1 cellular context compared by ENCODE assay signal in the genomic region with DNA sequence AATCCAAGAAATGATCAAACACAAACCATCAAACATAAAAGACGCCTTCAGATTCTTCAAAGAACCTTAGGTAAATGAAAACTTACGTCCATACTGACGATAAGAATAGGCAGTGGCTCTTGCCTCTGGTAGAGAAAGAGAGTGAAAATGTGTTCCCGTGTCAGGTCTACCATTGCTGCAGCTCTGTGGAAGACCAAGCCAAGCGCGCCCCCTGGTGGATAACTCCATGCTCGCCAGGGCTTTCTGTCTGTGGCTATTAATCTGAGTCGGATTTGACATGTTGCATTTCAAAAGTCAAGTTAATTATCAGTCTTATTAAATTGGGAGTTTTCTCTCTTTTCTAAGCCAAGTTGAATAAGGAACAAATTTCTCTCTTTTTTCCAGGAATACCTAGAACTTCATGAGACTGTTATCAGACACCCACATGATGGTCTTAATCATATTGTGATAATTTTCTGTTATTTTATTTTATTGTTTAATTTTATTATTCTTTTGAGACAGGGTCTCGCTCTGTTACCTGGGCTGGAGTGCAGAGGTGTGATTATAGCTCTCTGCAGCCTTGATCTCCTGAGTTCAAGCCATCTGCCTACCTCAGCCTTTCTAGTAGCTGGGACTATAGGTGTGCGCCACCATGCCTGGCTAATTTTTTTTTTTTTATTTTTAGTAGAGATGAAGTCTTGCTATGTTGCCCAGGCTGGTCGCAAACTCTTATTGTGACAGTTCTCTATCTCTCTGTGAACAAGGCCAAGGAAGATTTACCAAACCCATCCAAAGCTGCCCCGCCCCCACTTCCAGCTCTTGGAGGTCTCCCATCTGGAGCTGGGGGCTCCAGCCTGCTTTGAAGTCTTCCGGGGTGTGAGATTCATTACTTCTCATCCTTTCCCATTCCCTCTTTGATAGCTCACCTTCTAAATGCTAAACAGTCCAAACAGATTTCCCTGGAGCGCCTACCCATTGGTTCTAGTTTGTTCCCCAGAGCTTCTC.
TF ChIP-seq lines count a peak whose summit lies in the region.

No MANE protein-coding gene starts in this region.

TF ChIP-seq in K562, 482 proteins besides CTCF, POLR2A, EP300 and RAD21 (continued from another document and continues in another):
- TF ChIP-seq, protein P1, sequence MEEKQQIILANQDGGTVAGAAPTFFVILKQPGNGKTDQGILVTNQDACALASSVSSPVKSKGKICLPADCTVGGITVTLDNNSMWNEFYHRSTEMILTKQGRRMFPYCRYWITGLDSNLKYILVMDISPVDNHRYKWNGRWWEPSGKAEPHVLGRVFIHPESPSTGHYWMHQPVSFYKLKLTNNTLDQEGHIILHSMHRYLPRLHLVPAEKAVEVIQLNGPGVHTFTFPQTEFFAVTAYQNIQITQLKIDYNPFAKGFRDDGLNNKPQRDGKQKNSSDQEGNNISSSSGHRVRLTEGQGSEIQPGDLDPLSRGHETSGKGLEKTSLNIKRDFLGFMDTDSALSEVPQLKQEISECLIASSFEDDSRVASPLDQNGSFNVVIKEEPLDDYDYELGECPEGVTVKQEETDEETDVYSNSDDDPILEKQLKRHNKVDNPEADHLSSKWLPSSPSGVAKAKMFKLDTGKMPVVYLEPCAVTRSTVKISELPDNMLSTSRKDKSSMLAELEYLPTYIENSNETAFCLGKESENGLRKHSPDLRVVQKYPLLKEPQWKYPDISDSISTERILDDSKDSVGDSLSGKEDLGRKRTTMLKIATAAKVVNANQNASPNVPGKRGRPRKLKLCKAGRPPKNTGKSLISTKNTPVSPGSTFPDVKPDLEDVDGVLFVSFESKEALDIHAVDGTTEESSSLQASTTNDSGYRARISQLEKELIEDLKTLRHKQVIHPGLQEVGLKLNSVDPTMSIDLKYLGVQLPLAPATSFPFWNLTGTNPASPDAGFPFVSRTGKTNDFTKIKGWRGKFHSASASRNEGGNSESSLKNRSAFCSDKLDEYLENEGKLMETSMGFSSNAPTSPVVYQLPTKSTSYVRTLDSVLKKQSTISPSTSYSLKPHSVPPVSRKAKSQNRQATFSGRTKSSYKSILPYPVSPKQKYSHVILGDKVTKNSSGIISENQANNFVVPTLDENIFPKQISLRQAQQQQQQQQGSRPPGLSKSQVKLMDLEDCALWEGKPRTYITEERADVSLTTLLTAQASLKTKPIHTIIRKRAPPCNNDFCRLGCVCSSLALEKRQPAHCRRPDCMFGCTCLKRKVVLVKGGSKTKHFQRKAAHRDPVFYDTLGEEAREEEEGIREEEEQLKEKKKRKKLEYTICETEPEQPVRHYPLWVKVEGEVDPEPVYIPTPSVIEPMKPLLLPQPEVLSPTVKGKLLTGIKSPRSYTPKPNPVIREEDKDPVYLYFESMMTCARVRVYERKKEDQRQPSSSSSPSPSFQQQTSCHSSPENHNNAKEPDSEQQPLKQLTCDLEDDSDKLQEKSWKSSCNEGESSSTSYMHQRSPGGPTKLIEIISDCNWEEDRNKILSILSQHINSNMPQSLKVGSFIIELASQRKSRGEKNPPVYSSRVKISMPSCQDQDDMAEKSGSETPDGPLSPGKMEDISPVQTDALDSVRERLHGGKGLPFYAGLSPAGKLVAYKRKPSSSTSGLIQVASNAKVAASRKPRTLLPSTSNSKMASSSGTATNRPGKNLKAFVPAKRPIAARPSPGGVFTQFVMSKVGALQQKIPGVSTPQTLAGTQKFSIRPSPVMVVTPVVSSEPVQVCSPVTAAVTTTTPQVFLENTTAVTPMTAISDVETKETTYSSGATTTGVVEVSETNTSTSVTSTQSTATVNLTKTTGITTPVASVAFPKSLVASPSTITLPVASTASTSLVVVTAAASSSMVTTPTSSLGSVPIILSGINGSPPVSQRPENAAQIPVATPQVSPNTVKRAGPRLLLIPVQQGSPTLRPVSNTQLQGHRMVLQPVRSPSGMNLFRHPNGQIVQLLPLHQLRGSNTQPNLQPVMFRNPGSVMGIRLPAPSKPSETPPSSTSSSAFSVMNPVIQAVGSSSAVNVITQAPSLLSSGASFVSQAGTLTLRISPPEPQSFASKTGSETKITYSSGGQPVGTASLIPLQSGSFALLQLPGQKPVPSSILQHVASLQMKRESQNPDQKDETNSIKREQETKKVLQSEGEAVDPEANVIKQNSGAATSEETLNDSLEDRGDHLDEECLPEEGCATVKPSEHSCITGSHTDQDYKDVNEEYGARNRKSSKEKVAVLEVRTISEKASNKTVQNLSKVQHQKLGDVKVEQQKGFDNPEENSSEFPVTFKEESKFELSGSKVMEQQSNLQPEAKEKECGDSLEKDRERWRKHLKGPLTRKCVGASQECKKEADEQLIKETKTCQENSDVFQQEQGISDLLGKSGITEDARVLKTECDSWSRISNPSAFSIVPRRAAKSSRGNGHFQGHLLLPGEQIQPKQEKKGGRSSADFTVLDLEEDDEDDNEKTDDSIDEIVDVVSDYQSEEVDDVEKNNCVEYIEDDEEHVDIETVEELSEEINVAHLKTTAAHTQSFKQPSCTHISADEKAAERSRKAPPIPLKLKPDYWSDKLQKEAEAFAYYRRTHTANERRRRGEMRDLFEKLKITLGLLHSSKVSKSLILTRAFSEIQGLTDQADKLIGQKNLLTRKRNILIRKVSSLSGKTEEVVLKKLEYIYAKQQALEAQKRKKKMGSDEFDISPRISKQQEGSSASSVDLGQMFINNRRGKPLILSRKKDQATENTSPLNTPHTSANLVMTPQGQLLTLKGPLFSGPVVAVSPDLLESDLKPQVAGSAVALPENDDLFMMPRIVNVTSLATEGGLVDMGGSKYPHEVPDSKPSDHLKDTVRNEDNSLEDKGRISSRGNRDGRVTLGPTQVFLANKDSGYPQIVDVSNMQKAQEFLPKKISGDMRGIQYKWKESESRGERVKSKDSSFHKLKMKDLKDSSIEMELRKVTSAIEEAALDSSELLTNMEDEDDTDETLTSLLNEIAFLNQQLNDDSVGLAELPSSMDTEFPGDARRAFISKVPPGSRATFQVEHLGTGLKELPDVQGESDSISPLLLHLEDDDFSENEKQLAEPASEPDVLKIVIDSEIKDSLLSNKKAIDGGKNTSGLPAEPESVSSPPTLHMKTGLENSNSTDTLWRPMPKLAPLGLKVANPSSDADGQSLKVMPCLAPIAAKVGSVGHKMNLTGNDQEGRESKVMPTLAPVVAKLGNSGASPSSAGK (IDR thresholded peaks at IDR 0.05): peak; percentile 20; the same call in 1 of the 2 replicates
- TF ChIP-seq PHB2 (IDR thresholded peaks at IDR 0.05; ENCODE audit: low read depth) (no peak), MXI1 (IDR thresholded peaks at IDR 0.05; ENCODE audit: low read depth, low read length) (no peak), ZNF644 (tag; IDR thresholded peaks at IDR 0.05; ENCODE audit: low read depth) (no peak), ZNF133 (CRISPR knock-in tag; IDR thresholded peaks at IDR 0.05) (no peak), KAT2B (IDR thresholded peaks at IDR 0.05; ENCODE audit: low read depth, low read length) (no peak), ZNF224 (CRISPR knock-in tag; IDR thresholded peaks at IDR 0.05) (no peak), ZNF780A (CRISPR knock-in tag; IDR thresholded peaks at IDR 0.05) (no peak), MCM2 (IDR thresholded peaks at IDR 0.05; ENCODE audit: low read depth) (no peak), NR1H2 (CRISPR knock-in tag; IDR thresholded peaks at IDR 0.05) (no peak), NCOA6 (IDR thresholded peaks at IDR 0.05) (no peak), GABPB2 (CRISPR knock-in tag; conservative IDR thresholded peaks at IDR 0.05) (no peak), ZNF134 (CRISPR knock-in tag; conservative IDR thresholded peaks at IDR 0.05) (no peak), SRSF9 (IDR thresholded peaks at IDR 0.05; ENCODE audit: borderline replicate concordance, low read depth, low read length) (no peak), HDAC8 (tag; IDR thresholded peaks at IDR 0.05) (no peak), NCOR1 (IDR thresholded peaks at IDR 0.05) (no peak)
- TF ChIP-seq, protein P2, sequence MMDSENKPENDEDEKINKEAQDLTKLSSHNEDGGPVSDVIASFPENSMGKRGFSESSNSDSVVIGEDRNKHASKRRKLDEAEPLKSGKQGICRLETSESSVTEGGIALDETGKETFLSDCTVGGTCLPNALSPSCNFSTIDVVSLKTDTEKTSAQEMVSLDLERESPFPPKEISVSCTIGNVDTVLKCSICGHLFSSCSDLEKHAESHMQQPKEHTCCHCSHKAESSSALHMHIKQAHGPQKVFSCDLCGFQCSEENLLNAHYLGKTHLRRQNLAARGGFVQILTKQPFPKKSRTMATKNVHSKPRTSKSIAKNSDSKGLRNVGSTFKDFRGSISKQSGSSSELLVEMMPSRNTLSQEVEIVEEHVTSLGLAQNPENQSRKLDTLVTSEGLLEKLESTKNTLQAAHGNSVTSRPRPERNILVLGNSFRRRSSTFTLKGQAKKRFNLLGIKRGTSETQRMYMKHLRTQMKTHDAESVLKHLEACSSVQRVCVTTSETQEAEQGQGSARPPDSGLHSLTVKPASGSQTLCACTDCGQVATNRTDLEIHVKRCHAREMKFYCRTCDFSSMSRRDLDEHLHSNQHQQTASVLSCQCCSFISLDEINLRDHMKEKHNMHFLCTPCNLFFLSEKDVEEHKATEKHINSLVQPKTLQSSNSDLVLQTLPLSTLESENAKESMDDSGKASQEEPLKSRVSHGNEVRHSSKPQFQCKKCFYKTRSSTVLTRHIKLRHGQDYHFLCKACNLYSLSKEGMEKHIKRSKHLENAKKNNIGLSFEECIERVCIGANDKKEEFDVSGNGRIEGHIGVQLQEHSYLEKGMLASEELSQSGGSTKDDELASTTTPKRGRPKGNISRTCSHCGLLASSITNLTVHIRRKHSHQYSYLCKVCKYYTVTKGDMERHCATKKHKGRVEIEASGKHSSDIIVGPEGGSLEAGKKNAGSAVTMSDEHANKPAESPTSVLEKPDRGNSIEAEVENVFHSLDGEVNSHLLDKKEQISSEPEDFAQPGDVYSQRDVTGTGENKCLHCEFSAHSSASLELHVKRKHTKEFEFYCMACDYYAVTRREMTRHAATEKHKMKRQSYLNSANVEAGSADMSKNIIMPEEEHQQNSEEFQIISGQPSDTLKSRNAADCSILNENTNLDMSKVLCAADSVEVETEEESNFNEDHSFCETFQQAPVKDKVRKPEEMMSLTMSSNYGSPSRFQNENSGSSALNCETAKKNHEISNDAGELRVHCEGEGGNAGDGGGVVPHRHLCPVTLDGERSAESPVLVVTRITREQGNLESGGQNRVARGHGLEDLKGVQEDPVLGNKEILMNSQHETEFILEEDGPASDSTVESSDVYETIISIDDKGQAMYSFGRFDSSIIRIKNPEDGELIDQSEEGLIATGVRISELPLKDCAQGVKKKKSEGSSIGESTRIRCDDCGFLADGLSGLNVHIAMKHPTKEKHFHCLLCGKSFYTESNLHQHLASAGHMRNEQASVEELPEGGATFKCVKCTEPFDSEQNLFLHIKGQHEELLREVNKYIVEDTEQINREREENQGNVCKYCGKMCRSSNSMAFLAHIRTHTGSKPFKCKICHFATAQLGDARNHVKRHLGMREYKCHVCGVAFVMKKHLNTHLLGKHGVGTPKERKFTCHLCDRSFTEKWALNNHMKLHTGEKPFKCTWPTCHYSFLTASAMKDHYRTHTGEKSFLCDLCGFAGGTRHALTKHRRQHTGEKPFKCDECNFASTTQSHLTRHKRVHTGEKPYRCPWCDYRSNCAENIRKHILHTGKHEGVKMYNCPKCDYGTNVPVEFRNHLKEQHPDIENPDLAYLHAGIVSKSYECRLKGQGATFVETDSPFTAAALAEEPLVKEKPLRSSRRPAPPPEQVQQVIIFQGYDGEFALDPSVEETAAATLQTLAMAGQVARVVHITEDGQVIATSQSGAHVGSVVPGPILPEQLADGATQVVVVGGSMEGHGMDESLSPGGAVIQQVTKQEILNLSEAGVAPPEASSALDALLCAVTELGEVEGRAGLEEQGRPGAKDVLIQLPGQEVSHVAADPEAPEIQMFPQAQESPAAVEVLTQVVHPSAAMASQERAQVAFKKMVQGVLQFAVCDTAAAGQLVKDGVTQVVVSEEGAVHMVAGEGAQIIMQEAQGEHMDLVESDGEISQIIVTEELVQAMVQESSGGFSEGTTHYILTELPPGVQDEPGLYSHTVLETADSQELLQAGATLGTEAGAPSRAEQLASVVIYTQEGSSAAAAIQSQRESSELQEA (IDR thresholded peaks at IDR 0.05; ENCODE audit: low read depth): no peak
- TF ChIP-seq, protein P3, sequence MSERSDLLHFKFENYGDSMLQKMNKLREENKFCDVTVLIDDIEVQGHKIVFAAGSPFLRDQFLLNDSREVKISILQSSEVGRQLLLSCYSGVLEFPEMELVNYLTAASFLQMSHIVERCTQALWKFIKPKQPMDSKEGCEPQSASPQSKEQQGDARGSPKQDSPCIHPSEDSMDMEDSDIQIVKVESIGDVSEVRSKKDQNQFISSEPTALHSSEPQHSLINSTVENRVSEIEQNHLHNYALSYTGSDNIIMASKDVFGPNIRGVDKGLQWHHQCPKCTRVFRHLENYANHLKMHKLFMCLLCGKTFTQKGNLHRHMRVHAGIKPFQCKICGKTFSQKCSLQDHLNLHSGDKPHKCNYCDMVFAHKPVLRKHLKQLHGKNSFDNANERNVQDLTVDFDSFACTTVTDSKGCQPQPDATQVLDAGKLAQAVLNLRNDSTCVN (CRISPR knock-in tag; IDR thresholded peaks at IDR 0.05): no peak
- TF ChIP-seq, protein P4, sequence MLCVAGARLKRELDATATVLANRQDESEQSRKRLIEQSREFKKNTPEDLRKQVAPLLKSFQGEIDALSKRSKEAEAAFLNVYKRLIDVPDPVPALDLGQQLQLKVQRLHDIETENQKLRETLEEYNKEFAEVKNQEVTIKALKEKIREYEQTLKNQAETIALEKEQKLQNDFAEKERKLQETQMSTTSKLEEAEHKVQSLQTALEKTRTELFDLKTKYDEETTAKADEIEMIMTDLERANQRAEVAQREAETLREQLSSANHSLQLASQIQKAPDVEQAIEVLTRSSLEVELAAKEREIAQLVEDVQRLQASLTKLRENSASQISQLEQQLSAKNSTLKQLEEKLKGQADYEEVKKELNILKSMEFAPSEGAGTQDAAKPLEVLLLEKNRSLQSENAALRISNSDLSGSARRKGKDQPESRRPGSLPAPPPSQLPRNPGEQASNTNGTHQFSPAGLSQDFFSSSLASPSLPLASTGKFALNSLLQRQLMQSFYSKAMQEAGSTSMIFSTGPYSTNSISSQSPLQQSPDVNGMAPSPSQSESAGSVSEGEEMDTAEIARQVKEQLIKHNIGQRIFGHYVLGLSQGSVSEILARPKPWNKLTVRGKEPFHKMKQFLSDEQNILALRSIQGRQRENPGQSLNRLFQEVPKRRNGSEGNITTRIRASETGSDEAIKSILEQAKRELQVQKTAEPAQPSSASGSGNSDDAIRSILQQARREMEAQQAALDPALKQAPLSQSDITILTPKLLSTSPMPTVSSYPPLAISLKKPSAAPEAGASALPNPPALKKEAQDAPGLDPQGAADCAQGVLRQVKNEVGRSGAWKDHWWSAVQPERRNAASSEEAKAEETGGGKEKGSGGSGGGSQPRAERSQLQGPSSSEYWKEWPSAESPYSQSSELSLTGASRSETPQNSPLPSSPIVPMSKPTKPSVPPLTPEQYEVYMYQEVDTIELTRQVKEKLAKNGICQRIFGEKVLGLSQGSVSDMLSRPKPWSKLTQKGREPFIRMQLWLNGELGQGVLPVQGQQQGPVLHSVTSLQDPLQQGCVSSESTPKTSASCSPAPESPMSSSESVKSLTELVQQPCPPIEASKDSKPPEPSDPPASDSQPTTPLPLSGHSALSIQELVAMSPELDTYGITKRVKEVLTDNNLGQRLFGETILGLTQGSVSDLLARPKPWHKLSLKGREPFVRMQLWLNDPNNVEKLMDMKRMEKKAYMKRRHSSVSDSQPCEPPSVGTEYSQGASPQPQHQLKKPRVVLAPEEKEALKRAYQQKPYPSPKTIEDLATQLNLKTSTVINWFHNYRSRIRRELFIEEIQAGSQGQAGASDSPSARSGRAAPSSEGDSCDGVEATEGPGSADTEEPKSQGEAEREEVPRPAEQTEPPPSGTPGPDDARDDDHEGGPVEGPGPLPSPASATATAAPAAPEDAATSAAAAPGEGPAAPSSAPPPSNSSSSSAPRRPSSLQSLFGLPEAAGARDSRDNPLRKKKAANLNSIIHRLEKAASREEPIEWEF (CRISPR knock-in tag; IDR thresholded peaks at IDR 0.05): no peak
